Comparison of ENCODE assay signal across 17 cellular contexts in genomic region chr18:3821524-3821923, GRCh38.
"Had no signal": no experiment of that assay in that cellular context is flagged by ENCODE, and none has a peak within 500 bp of the region (broad histone marks: within the 10 kb centered on the region; RNA-seq: fewer than 3 reads in every experiment).

No MANE protein-coding gene starts in this region.

- H3K4me1 Mint-ChIP-seq: activated naive CD8-positive, alpha-beta T cell treated with anti-CD3 and anti-CD28 coated beads for 36 hours; stimulated activated effector memory CD8-positive, alpha-beta T cell treated with anti-CD3 and anti-CD28 coated beads, Interleukin-12 subunit alpha, Interleukin-12 subunit beta, amount 100 ng/mL, for 72 hours had no signal

- H3K4me3 Mint-ChIP-seq: activated naive CD8-positive, alpha-beta T cell treated with anti-CD3 and anti-CD28 coated beads for 36 hours; activated T-helper 1 cell treated with anti-CD3 and anti-CD28 coated beads, Interleukin-12 subunit alpha, Interleukin-12 subunit beta, Interleukin-2, Interleukin-4 antibody, amounts not matched to agents 30 ng/mL and 10 ng/mL and 1 ng/mL, durations not matched to agents 14 hours and 24 hours and 36 hours; natural killer cell treated with Interleukin-12 subunit alpha and Interleukin-12 subunit beta and Interleukin-15 and Interleukin-18, amount 100 ng/mL, for 72 hours; stimulated activated effector memory CD8-positive, alpha-beta T cell treated with anti-CD3 and anti-CD28 coated beads, Interleukin-12 subunit alpha, Interleukin-12 subunit beta, amount 100 ng/mL, for 72 hours had no signal

- H3K27ac ChIP-seq: foreskin keratinocyte, psoas muscle, spleen, thoracic aorta had no signal

- DNase-seq: activated naive CD8-positive, alpha-beta T cell treated with anti-CD3 and anti-CD28 coated beads for 36 hours; anterior cingulate cortex; cerebellar nuclear complex; effector CD8-positive, alpha-beta T cell; foreskin keratinocyte; kidney glomerular epithelial cell; nucleus accumbens; psoas muscle; spleen; stimulated activated CD4-positive, alpha-beta T cell treated with anti-CD3 and anti-CD28 coated beads, Interleukin-1b, Interleukin-23, amount 100 ng/mL, for 48 hours had no signal

- H3K36me3 ChIP-seq: spleen, thoracic aorta had no signal

- H3K4me3 ChIP-seq: psoas muscle, spleen, thoracic aorta had no signal

- H3K9me3 Mint-ChIP-seq: activated naive CD8-positive, alpha-beta T cell treated with anti-CD3 and anti-CD28 coated beads for 36 hours; activated T-helper 1 cell treated with anti-CD3 and anti-CD28 coated beads, Interleukin-12 subunit alpha, Interleukin-12 subunit beta, Interleukin-2, Interleukin-4 antibody, amounts not matched to agents 30 ng/mL and 10 ng/mL and 1 ng/mL, durations not matched to agents 14 hours and 24 hours and 36 hours; natural killer cell treated with Interleukin-12 subunit alpha and Interleukin-12 subunit beta and Interleukin-15 and Interleukin-18, amount 100 ng/mL, for 72 hours; stimulated activated effector memory CD8-positive, alpha-beta T cell treated with anti-CD3 and anti-CD28 coated beads, Interleukin-12 subunit alpha, Interleukin-12 subunit beta, amount 100 ng/mL, for 72 hours had no signal

- H3K9me3 ChIP-seq: thoracic aorta had no signal

- H3K36me3 Mint-ChIP-seq: activated naive CD8-positive, alpha-beta T cell treated with anti-CD3 and anti-CD28 coated beads for 36 hours; natural killer cell treated with Interleukin-12 subunit alpha and Interleukin-12 subunit beta and Interleukin-15 and Interleukin-18, amount 100 ng/mL, for 72 hours; stimulated activated effector memory CD8-positive, alpha-beta T cell treated with anti-CD3 and anti-CD28 coated beads, Interleukin-12 subunit alpha, Interleukin-12 subunit beta, amount 100 ng/mL, for 72 hours had no signal

- FAIRE-seq: endothelial cell of umbilical vein had no signal

- ATAC-seq: activated CD4-positive, CD25-positive, alpha-beta regulatory T cell treated with anti-CD3 and anti-CD28 coated beads, Interleukin-2, amount 50 U/mL, for 24 hours; foreskin keratinocyte; natural killer cell treated with Interleukin-12 subunit alpha and Interleukin-12 subunit beta and Interleukin-15 and Interleukin-18, amount 100 ng/mL, for 72 hours; psoas muscle; sciatic nerve; stimulated activated effector memory CD8-positive, alpha-beta T cell treated with anti-CD3 and anti-CD28 coated beads, Interleukin-12 subunit alpha, Interleukin-12 subunit beta, amount 100 ng/mL, for 72 hours had no signal

- H3K27me3 ChIP-seq: foreskin keratinocyte had no signal

- H3K27ac Mint-ChIP-seq: activated naive CD8-positive, alpha-beta T cell treated with anti-CD3 and anti-CD28 coated beads for 36 hours; activated T-helper 1 cell treated with anti-CD3 and anti-CD28 coated beads, Interleukin-12 subunit alpha, Interleukin-12 subunit beta, Interleukin-2, Interleukin-4 antibody, amounts not matched to agents 30 ng/mL and 10 ng/mL and 1 ng/mL, durations not matched to agents 14 hours and 24 hours and 36 hours; natural killer cell treated with Interleukin-12 subunit alpha and Interleukin-12 subunit beta and Interleukin-15 and Interleukin-18, amount 100 ng/mL, for 72 hours; stimulated activated effector memory CD8-positive, alpha-beta T cell treated with anti-CD3 and anti-CD28 coated beads, Interleukin-12 subunit alpha, Interleukin-12 subunit beta, amount 100 ng/mL, for 72 hours had no signal

- H3K4me1 ChIP-seq: psoas muscle, spleen had no signal
